In the genomic region with DNA sequence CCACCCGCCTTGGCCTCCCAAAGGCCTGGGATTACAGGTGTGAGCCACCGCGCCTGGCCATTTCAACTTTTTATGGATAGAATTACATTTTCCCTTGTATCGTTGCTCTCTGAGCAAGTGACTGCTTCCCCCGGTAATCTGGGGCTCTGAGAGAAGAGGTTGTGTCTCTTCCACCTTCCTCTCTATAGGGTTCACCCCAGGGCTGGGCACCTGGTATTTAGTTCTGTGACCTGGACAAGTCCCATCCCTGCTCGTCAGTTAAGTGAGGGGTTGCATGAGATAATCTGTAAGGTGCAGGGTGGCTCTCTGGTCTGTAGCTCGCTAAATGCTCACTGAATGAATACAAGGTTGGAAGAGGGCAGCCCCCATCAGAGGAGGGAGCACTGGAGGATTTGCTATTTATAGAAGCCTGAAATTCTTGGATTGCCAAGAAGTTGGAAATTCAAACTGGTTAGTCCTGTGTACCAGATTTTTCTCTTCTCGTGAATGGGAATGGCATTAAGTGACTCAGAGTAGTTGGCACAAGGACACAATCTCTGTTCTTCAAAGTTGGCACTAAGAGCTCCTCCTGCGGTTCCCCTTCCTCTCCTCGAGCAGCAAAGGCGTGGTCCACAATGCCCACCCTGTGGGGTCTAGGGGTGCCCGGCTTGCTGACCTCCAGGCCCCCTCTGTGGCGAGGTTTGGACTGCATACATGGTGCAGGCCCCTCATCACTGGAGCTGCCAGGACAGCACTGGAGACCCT, we compare ENCODE assay signal across 12 cellular contexts.
DNase-seq lines count a peak whose midpoint lies in the region; TF ChIP-seq lines count a peak whose summit lies in the region.
"Had no signal": no experiment of that assay in that cellular context is flagged by ENCODE, and none has a peak within 500 bp of the region (broad histone marks: within the 10 kb centered on the region; RNA-seq: fewer than 3 reads in every experiment).

No MANE protein-coding gene starts in this region.

- H3K4me1 ChIP-seq in NT2/D1 (ENCODE audit: insufficient read depth, insufficient read length): peaks cover 14% of the 10 kb centered on the region
- H3K4me1 ChIP-seq in osteoblast (ENCODE audit: insufficient read depth, low read length): peaks cover 44% of the 10 kb centered on the region
- H3K4me1 ChIP-seq: Peyer's patch had no signal

- H3K79me2 ChIP-seq in osteoblast (ENCODE audit: insufficient read depth, low read length): no peaks in the 10 kb centered on the region

- no peak overlapping the region for H3K4me3 ChIP-seq in NT2/D1 (ENCODE audit: insufficient read length, low read depth)
- peak overlapping the region; percentile 23 for H3K4me3 ChIP-seq in osteoblast (ENCODE audit: insufficient read depth, low read length)
- H3K4me3 ChIP-seq: Peyer's patch had no signal

- no peak for TF ChIP-seq CTCF in osteoblast (IDR thresholded peaks at IDR 0.05; ENCODE audit: extremely low read depth, low read depth, low read length)

- H3K4me2 ChIP-seq in osteoblast (ENCODE audit: insufficient read depth, low read length): peak overlapping the region; percentile 69

- no peaks in the 10 kb centered on the region for H4K20me1 ChIP-seq in osteoblast (ENCODE audit: insufficient read depth, low read length)

- peak overlapping the region; percentile 86 for H3K27ac ChIP-seq in osteoblast (ENCODE audit: low read depth, low read length)
- H3K27ac ChIP-seq: neutrophil, Peyer's patch had no signal

- no peaks in the 10 kb centered on the region for H3K36me3 ChIP-seq in NT2/D1 (ENCODE audit: insufficient read depth, insufficient read length, low read length)
- no peaks in the 10 kb centered on the region for H3K36me3 ChIP-seq in osteoblast (ENCODE audit: insufficient read depth, low read length)
- H3K36me3 ChIP-seq: neutrophil, Peyer's patch had no signal

- H3K27me3 ChIP-seq in NT2/D1 (ENCODE audit: insufficient read depth, insufficient read length) (no peaks in the 10 kb centered on the region), osteoblast (ENCODE audit: insufficient read depth, low read length) (no peaks in the 10 kb centered on the region)
- H3K27me3 ChIP-seq: Peyer's patch had no signal

- no peak overlapping the region for H2AFZ ChIP-seq in osteoblast (ENCODE audit: low read length)

- DNase-seq in D341Med (ENCODE audit: low spot score): peak; percentile 26
- no peak for DNase-seq in NT2/D1 (ENCODE audit: low read depth, low spot score)
- peak; percentile 42 for DNase-seq in dedifferentiated amniotic fluid mesenchymal stem cell (ENCODE audit: extremely low spot score)
- peak; percentile 76 for DNase-seq in osteoblast (ENCODE audit: insufficient read length, low spot score, missing footprints)
- DNase-seq in foreskin melanocyte: no peak
- no peak for DNase-seq in kidney glomerular epithelial cell (lab: John Stamatoyannopoulos, UW)
- no peak for DNase-seq in NCI-H1092 treated with DMSO at 0.1 percent for 48 hours (lab: John Stamatoyannopoulos, UW)
- no peak for DNase-seq in activated effector memory CD4-positive, alpha-beta T cell treated with Interleukin-2 at 50 U/mL for 16 hours
- DNase-seq: activated naive CD8-positive, alpha-beta T cell treated with anti-CD3 and anti-CD28 coated beads, Interleukin-2, amount 50 U/mL, for 24 hours; AML-193 had no signal

- 0 out of 2 replicates have a peak, but pooled peaks cover 5% of the 10 kb centered on the region for H3K9me3 ChIP-seq in NT2/D1 (ENCODE audit: insufficient read depth, low read length)
- H3K9me3 ChIP-seq in osteoblast (ENCODE audit: low read depth, low read length): no peaks in the 10 kb centered on the region
- H3K9me3 ChIP-seq: neutrophil, Peyer's patch had no signal

- H3K9ac ChIP-seq in NT2/D1 (ENCODE audit: insufficient read length, low read depth): peak overlapping the region; percentile 13

Comparison
In these comparisons a context has a peak if more than half of its experiments do, and no peak if none do; other contexts are left out.
1. DNase-seq: peak in D341Med (single experiment), dedifferentiated amniotic fluid mesenchymal stem cell (single experiment) and osteoblast (single experiment); none in NT2/D1 (single experiment), foreskin melanocyte (single experiment), kidney glomerular epithelial cell (single experiment), NCI-H1092 treated with DMSO at 0.1 percent for 48 hours (single experiment) and activated effector memory CD4-positive, alpha-beta T cell treated with Interleukin-2 at 50 U/mL for 16 hours (single experiment).